In the genomic region with DNA sequence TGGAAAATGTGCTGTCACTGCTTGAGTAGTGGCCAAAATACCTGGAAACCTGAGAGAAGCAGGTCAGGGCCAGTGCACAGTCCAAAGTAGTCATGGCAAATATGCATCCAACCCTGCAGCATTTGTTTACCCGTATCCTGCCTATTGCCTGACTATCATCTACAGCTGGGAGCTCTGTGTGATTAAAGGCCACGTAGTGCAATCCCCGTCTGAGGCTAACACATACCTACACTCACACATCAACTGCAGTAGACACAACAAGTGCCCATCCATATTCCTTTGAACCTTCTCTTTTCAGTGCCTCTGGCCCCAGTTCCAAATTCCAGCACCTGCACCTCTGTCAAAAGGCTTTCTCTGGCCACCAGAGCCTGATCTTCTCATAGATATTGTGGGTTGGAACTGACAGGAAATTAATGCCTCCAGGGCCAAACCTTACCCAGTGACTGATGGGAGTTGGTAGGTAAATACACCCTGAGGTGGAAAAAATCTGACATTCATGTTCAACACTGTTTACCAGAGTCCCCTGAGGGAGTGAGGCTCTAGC, we compare ENCODE assay signal across 25 cellular contexts.
"Had no signal": no experiment of that assay in that cellular context is flagged by ENCODE, and none has a peak within 500 bp of the region (broad histone marks: within the 10 kb centered on the region; RNA-seq: fewer than 3 reads in every experiment).

No MANE protein-coding gene starts in this region.

- H3K36me3 ChIP-seq: left lung, stomach, thyroid gland, WERI-Rb-1 had no signal

- H3K4me1 ChIP-seq: left lung, stomach, thyroid gland had no signal

- ATAC-seq: activated CD4-positive, CD25-positive, alpha-beta regulatory T cell treated with anti-CD3 and anti-CD28 coated beads, Interleukin-2, amount 50 U/mL, for 24 hours; left lung; sciatic nerve; stimulated activated memory B cell treated with anti-CD40 and anti-IgM and Interleukin-4, amounts not matched to agents 10 μg/mL and 1 μg/mL and 100 μg/mL, for 72 hours had no signal

- H3K9me3 ChIP-seq: left lung, stomach, thyroid gland had no signal

- FAIRE-seq: endothelial cell of umbilical vein, TTC549 had no signal

- H3K27ac ChIP-seq: left lung, skin epidermis, stomach, thyroid gland, WERI-Rb-1 had no signal

- DNase-seq: activated CD4-positive, alpha-beta T cell treated with anti-CD3 and anti-CD28 coated beads for 48 hours; activated CD4-positive, alpha-beta T cell treated with anti-CD3 and anti-CD28 coated beads, Interleukin-2, amount 50 U/mL, for 48 hours; activated CD8-positive, alpha-beta memory T cell treated with anti-CD3 and anti-CD28 coated beads for 24 hours; activated effector memory CD4-positive, alpha-beta T cell treated with Interleukin-2 at 50 U/mL for 16 hours; activated naive CD4-positive, alpha-beta T cell treated with Interleukin-2 at 50 U/mL for 16 hours; anterior cingulate cortex; head of caudate nucleus; hypothalamus; immature natural killer cell; kidney glomerular epithelial cell; left lung; stimulated activated CD4-positive, alpha-beta T cell treated with anti-CD3 and anti-CD28 coated beads, Interleukin-1b, Interleukin-23, amount 100 ng/mL, for 48 hours; stimulated activated CD4-positive, alpha-beta T cell treated with anti-CD3 and anti-CD28 coated beads, Interleukin-4, amount 100 ng/mL, for 4 hours; stimulated activated CD8-positive, alpha-beta memory T cell treated with anti-CD3 and anti-CD28 coated beads, Interleukin-4, amount 100 ng/mL, for 48 hours; stomach; T-helper 9 cell; thyroid gland; WERI-Rb-1 had no signal

- H3K4me3 ChIP-seq: left lung, lung, skin epidermis, stomach, thyroid gland had no signal

- H3K27me3 ChIP-seq: thyroid gland had no signal
